In genomic region chr5:75320341-75320740, GRCh38 we compare ENCODE assay signal across 2 cellular contexts.
TF ChIP-seq lines count a peak whose summit lies in the region.

No MANE protein-coding gene starts in this region.

TF ChIP-seq in SK-N-SH, 30 proteins besides CTCF, POLR2A, EP300 and RAD21 (continued from another document):
- TF ChIP-seq, protein P1, sequence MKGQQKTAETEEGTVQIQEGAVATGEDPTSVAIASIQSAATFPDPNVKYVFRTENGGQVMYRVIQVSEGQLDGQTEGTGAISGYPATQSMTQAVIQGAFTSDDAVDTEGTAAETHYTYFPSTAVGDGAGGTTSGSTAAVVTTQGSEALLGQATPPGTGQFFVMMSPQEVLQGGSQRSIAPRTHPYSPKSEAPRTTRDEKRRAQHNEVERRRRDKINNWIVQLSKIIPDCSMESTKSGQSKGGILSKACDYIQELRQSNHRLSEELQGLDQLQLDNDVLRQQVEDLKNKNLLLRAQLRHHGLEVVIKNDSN (IDR thresholded peaks at IDR 0.05; ENCODE audit: borderline replicate concordance, low read depth), result no peak
- TF ChIP-seq, protein P2, sequence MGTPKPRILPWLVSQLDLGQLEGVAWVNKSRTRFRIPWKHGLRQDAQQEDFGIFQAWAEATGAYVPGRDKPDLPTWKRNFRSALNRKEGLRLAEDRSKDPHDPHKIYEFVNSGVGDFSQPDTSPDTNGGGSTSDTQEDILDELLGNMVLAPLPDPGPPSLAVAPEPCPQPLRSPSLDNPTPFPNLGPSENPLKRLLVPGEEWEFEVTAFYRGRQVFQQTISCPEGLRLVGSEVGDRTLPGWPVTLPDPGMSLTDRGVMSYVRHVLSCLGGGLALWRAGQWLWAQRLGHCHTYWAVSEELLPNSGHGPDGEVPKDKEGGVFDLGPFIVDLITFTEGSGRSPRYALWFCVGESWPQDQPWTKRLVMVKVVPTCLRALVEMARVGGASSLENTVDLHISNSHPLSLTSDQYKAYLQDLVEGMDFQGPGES (IDR thresholded peaks at IDR 0.05; ENCODE audit: low read depth, low read length), result no peak
- no peak for TF ChIP-seq FOXM1 (IDR thresholded peaks at IDR 0.05; ENCODE audit: low read depth)
- no peak for TF ChIP-seq JUND (IDR thresholded peaks at IDR 0.05)
- no peak for TF ChIP-seq SIN3A (IDR thresholded peaks at IDR 0.05; ENCODE audit: borderline replicate concordance, low read depth, low read length)
- no peak for TF ChIP-seq POLR2AphosphoS5 (IDR thresholded peaks at IDR 0.05; ENCODE audit: low read depth, low read length)
- no peak for TF ChIP-seq YY1 (IDR thresholded peaks at IDR 0.05; ENCODE audit: low read depth)
- no peak for TF ChIP-seq FOXJ3 (CRISPR knock-in tag; IDR thresholded peaks at IDR 0.05)
- TF ChIP-seq, protein P3, sequence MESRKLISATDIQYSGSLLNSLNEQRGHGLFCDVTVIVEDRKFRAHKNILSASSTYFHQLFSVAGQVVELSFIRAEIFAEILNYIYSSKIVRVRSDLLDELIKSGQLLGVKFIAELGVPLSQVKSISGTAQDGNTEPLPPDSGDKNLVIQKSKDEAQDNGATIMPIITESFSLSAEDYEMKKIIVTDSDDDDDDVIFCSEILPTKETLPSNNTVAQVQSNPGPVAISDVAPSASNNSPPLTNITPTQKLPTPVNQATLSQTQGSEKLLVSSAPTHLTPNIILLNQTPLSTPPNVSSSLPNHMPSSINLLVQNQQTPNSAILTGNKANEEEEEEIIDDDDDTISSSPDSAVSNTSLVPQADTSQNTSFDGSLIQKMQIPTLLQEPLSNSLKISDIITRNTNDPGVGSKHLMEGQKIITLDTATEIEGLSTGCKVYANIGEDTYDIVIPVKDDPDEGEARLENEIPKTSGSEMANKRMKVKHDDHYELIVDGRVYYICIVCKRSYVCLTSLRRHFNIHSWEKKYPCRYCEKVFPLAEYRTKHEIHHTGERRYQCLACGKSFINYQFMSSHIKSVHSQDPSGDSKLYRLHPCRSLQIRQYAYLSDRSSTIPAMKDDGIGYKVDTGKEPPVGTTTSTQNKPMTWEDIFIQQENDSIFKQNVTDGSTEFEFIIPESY (IDR thresholded peaks at IDR 0.05; ENCODE audit: borderline replicate concordance, low read depth), result no peak

TF ChIP-seq in SK-N-SH treated with all-trans-retinoic acid at 6 μM for 48 hours, 23 proteins besides CTCF, POLR2A, EP300 and RAD21 (continued from another document):
- TF ChIP-seq PPARA (CRISPR knock-in tag; IDR thresholded peaks at IDR 0.05; ENCODE audit: borderline replicate concordance) (no peak), ZFP3 (CRISPR knock-in tag; IDR thresholded peaks at IDR 0.05) (no peak), RARB (CRISPR knock-in tag; IDR thresholded peaks at IDR 0.05) (no peak), BACH2 (CRISPR knock-in tag; IDR thresholded peaks at IDR 0.05; ENCODE audit: borderline replicate concordance) (no peak), ZC3H10 (CRISPR knock-in tag; IDR thresholded peaks at IDR 0.05) (no peak), ARNTL (CRISPR knock-in tag; IDR thresholded peaks at IDR 0.05; ENCODE audit: borderline replicate concordance, low read depth) (no peak), TCF4 (CRISPR knock-in tag; IDR thresholded peaks at IDR 0.05; ENCODE audit: borderline replicate concordance) (no peak), ZNF8 (CRISPR knock-in tag; IDR thresholded peaks at IDR 0.05) (no peak), ISL1 (CRISPR knock-in tag; IDR thresholded peaks at IDR 0.05) (no peak)
- TF ChIP-seq, protein P4, sequence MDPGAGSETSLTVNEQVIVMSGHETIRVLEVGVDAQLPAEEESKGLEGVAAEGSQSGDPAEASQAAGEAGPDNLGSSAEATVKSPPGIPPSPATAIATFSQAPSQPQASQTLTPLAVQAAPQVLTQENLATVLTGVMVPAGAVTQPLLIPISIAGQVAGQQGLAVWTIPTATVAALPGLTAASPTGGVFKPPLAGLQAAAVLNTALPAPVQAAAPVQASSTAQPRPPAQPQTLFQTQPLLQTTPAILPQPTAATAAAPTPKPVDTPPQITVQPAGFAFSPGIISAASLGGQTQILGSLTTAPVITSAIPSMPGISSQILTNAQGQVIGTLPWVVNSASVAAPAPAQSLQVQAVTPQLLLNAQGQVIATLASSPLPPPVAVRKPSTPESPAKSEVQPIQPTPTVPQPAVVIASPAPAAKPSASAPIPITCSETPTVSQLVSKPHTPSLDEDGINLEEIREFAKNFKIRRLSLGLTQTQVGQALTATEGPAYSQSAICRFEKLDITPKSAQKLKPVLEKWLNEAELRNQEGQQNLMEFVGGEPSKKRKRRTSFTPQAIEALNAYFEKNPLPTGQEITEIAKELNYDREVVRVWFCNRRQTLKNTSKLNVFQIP (CRISPR knock-in tag; IDR thresholded peaks at IDR 0.05; ENCODE audit: borderline replicate concordance, low read depth), result no peak
